ENCODE assay signal across 8 cellular contexts in genomic region chr21:36976882-36977651, GRCh38. TPM values are rescaled to one million over a fixed set of nuclear protein-coding genes. Genes with fewer than 3 reads are reported as not detected.
DNase-seq lines count a peak whose midpoint lies in the region; ATAC-seq and TF ChIP-seq lines count a peak whose summit lies in the region.

No MANE protein-coding gene starts in this region.

- H3K9ac ChIP-seq in smooth muscle cell (ENCODE audit: low read depth), result no peak overlapping the region

- H3K27me3 ChIP-seq in HL-60 (ENCODE audit: insufficient read depth, poor library complexity, severe bottlenecking) (peaks cover 8% of the 10 kb centered on the region), right cardiac atrium (ENCODE audit: control insufficient read depth, insufficient read depth) (no peaks in the 10 kb centered on the region), smooth muscle cell (ENCODE audit: low read depth) (peaks cover 11% of the 10 kb centered on the region)

- no peak overlapping the region for H3K4me2 ChIP-seq in smooth muscle cell

- H3K27ac ChIP-seq in HL-60 (replicated peaks) (no peak overlapping the region), right cardiac atrium (ENCODE audit: low read length) (no peak overlapping the region), smooth muscle cell (ENCODE audit: low read depth) (no peak overlapping the region)

- H3K36me3 ChIP-seq in smooth muscle cell (ENCODE audit: low read depth), result no peaks in the 10 kb centered on the region

- peak overlapping the region; percentile 75 for H3K27ac Mint-ChIP-seq in activated naive CD8-positive, alpha-beta T cell

- H3K4me3 ChIP-seq in HL-60 (replicated peaks; ENCODE audit: insufficient read depth, low read length), result no peak overlapping the region
- H3K4me3 ChIP-seq in right cardiac atrium (ENCODE audit: low read length), result no peak overlapping the region
- H3K4me3 ChIP-seq in smooth muscle cell, result no peak overlapping the region

- peaks cover 30% of the 10 kb centered on the region for H3K4me1 Mint-ChIP-seq in activated naive CD8-positive, alpha-beta T cell (ENCODE audit: low read depth)

- intact Hi-C loops in right cardiac atrium (cut with DNase I), result no loop called here

- H3K36me3 Mint-ChIP-seq in activated naive CD8-positive, alpha-beta T cell, result peaks cover 2% of the 10 kb centered on the region

- WGBS in right cardiac atrium, result 41% methylated on average over 8 of the region's 8 CpGs
- WGBS in smooth muscle cell (ENCODE audit: low lambda C conversion rate), result 36% methylated on average over 8 of the region's 8 CpGs

- H3K4me3 Mint-ChIP-seq in activated naive CD8-positive, alpha-beta T cell, result peak overlapping the region; percentile 15

- peak; percentile 79 for ATAC-seq in GM19395 (IDR thresholded peaks at IDR 0.05; ENCODE audit: unreplicated experiment)
- peak; percentile 30 to 49 for ATAC-seq in right cardiac atrium

- no peaks in the 10 kb centered on the region for H4K20me1 ChIP-seq in smooth muscle cell (ENCODE audit: low read depth)

- H3K79me2 ChIP-seq in smooth muscle cell (ENCODE audit: low read depth), result no peaks in the 10 kb centered on the region

- H3K9me3 Mint-ChIP-seq in activated naive CD8-positive, alpha-beta T cell (ENCODE audit: low read depth), result no peaks in the 10 kb centered on the region

- H3K9me3 ChIP-seq in right cardiac atrium (ENCODE audit: control insufficient read depth, low read length), result no peaks in the 10 kb centered on the region
- H3K9me3 ChIP-seq in smooth muscle cell (replicated peaks; ENCODE audit: low read depth), result no peaks in the 10 kb centered on the region

- H2AFZ ChIP-seq in smooth muscle cell (ENCODE audit: low read depth), result no peak overlapping the region

- no peaks in the 10 kb centered on the region for H3K4me1 ChIP-seq in right cardiac atrium (ENCODE audit: control insufficient read depth, insufficient read depth, low read length)
- H3K4me1 ChIP-seq in smooth muscle cell (ENCODE audit: low read depth), result peaks cover 6% of the 10 kb centered on the region

- DNase-seq in DMS153 (lab: John Stamatoyannopoulos, UW), result peak; percentile 44
- DNase-seq in HL-60 (ENCODE audit: low read depth in 1 of 2, low spot score in 1 of 2), result peak in 1 of 2 experiments; percentile 51
- DNase-seq in NOMO-1 (lab: John Stamatoyannopoulos, UW; ENCODE audit: unreplicated experiment in 2 of 2), result peak; percentile 60 to 67
- no peak for DNase-seq in right cardiac atrium
- no peak for DNase-seq in smooth muscle cell (lab: John Stamatoyannopoulos, UW; ENCODE audit: unreplicated experiment)
- no peak for DNase-seq in ureter (ENCODE audit: low spot score)

- H3F3A ChIP-seq in smooth muscle cell (ENCODE audit: low read depth), result no peaks in the 10 kb centered on the region

- no peaks in the 10 kb centered on the region for H3K27me3 Mint-ChIP-seq in activated naive CD8-positive, alpha-beta T cell

- TF ChIP-seq CTCF in HL-60 (IDR thresholded peaks at IDR 0.05; ENCODE audit: insufficient read depth, low read length), result peak; percentile 61
- peak; percentile 55 for TF ChIP-seq CTCF in smooth muscle cell (IDR thresholded peaks at IDR 0.05; ENCODE audit: borderline replicate concordance, insufficient read depth, poor library complexity, severe bottlenecking)

RNA-seq across cellular contexts. Expression of gene HLCS, which starts 10.6 kb away (rescaled TPM):
- total RNA-seq in right cardiac atrium (10 to 100 TPM in 2 of 4 donors, 1 to 10 TPM in 2; 8.0 to 11.4 (median 9.6) TPM), smooth muscle cell (17.5 and 20.6 TPM in 2 replicates), ureter (37.4 TPM)
- polyA plus RNA-seq in right cardiac atrium (3.5 TPM), smooth muscle cell (7.5 and 13.7 TPM in 2 replicates)

RNA-seq across cellular contexts. Expression of gene RIPPLY3, which starts 29.4 kb away (rescaled TPM):
- total RNA-seq in right cardiac atrium (not detected), smooth muscle cell (not detected in 2 replicates), ureter (0.18 TPM)
- polyA plus RNA-seq in right cardiac atrium (not detected), smooth muscle cell (not detected in 2 replicates)

Comparison
In these comparisons a context has a peak if more than half of its experiments do, and no peak if none do; other contexts are left out.
1. DNase-seq: peak in DMS153 (single experiment) and NOMO-1 (2 of 2); none in right cardiac atrium (0 of 3), smooth muscle cell (single experiment) and ureter (single experiment).